8 cellular contexts compared by ENCODE assay signal in the genomic region with DNA sequence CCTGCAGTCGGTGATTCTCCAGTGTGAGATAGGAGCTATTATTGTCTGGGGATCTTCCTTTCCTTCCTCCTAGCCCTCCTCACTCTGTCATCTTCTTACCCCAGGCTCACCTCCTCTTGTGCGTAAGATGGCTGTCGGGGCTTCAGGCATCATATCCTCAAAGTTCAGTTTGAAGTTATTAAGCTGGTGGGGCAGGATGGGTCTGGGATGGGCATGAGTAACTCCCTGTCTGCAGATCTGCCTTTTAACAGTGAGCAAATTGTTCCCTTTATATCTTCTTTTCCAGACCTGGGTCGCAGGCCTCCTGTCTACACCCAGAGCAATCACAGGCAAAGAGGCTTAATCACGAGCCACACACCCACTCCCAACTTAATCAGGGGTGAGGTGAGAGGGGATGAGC. TPM values are rescaled to one million over a fixed set of nuclear protein-coding genes. Genes with fewer than 3 reads are reported as not detected.
DNase-seq lines count a peak whose midpoint lies in the region; ATAC-seq and TF ChIP-seq lines count a peak whose summit lies in the region.

No MANE protein-coding gene starts in this region.

- no peaks in the 10 kb centered on the region for H3K36me3 ChIP-seq in Karpas-422 (ENCODE audit: insufficient read depth, low read length)
- H3K36me3 ChIP-seq in body of pancreas (replicated peaks in 1 of 2; ENCODE audit: insufficient read depth in 1 of 2, low read depth in 2 of 2), result no peaks in the 10 kb centered on the region
- no peaks in the 10 kb centered on the region for H3K36me3 ChIP-seq in muscle layer of duodenum (ENCODE audit: control insufficient read depth in 1 of 2, insufficient read depth in 2 of 2, low read length in 2 of 2)

- H4K20me1 ChIP-seq in Karpas-422 (ENCODE audit: insufficient read depth, low read depth, low read length), result peaks cover 6% of the 10 kb centered on the region; the same call in 1 of the 2 replicates

- H3K27ac ChIP-seq in C4-2B, result peak overlapping the region; percentile 86
- peak overlapping the region; percentile 77 for H3K27ac ChIP-seq in Karpas-422 (ENCODE audit: low read length)
- H3K27ac ChIP-seq in body of pancreas, result peak overlapping the region in 3 of 4 donors; percentile 72 to 88 (median 87)
- H3K27ac ChIP-seq in muscle layer of duodenum (ENCODE audit: low read length), result peak overlapping the region; percentile 51

- H3K4me3 ChIP-seq in Karpas-422 (ENCODE audit: low read length) (peak overlapping the region; percentile 71), body of pancreas (no peak overlapping the region), muscle layer of duodenum (ENCODE audit: low read depth in 1 of 2, low read length in 2 of 2) (peak overlapping the region; percentile 53 to 56)

- H3K4me2 ChIP-seq in Karpas-422 (ENCODE audit: low read depth, low read length, poor library complexity, severe bottlenecking), result peak overlapping the region; percentile 49

- peaks cover 42% of the 10 kb centered on the region for H3K4me1 ChIP-seq in Karpas-422 (ENCODE audit: low read length)
- peaks cover 20% of the 10 kb centered on the region for H3K4me1 ChIP-seq in body of pancreas
- no peaks in the 10 kb centered on the region for H3K4me1 ChIP-seq in muscle layer of duodenum (ENCODE audit: control insufficient read depth in 1 of 2, insufficient read depth in 2 of 2, low read length in 2 of 2)

- H3K9ac ChIP-seq in Karpas-422 (ENCODE audit: low read length), result peak overlapping the region; percentile 79

- no peaks in the 10 kb centered on the region for H3K9me2 ChIP-seq in Karpas-422 (replicated peaks; ENCODE audit: insufficient read depth, low read length)

- WGBS in body of pancreas, 2 donors, result 55 to 69% methylated on average over 4 of the region's 5 CpGs

- intact Hi-C loops in body of pancreas (cut with DNase I), result no loop called here

- DNase-seq in Karpas-422 (peak; percentile 53), body of pancreas (no peak), NCI-H2081 treated with DMSO at 0.1 percent for 48 hours (lab: John Stamatoyannopoulos, UW) (no peak), SW 1271 (lab: John Stamatoyannopoulos, UW) (no peak), AG08395 (ENCODE audit: low spot score) (no peak)

- TF ChIP-seq POLR2A in body of pancreas (IDR thresholded peaks at IDR 0.05), result no peak

- ATAC-seq in body of pancreas, result no peak
- ATAC-seq in HG03159 (IDR thresholded peaks at IDR 0.05; ENCODE audit: unreplicated experiment), result no peak

- no peak overlapping the region for H2AFZ ChIP-seq in Karpas-422 (ENCODE audit: low read length)

- no peak for TF ChIP-seq CTCF in C4-2B (conservative IDR thresholded peaks at IDR 0.05)
- no peak for TF ChIP-seq CTCF in body of pancreas (IDR thresholded peaks at IDR 0.05)

- H3K27me3 ChIP-seq in Karpas-422 (ENCODE audit: low read length), result no peaks in the 10 kb centered on the region
- H3K27me3 ChIP-seq in body of pancreas, result no peaks in the 10 kb centered on the region
- H3K27me3 ChIP-seq in muscle layer of duodenum (ENCODE audit: low read depth, low read length), result no peaks in the 10 kb centered on the region

- peaks cover 35% of the 10 kb centered on the region for H3K79me2 ChIP-seq in Karpas-422 (ENCODE audit: low read length)

- H3K9me3 ChIP-seq in Karpas-422 (ENCODE audit: low read length) (no peaks in the 10 kb centered on the region), body of pancreas (no peaks in the 10 kb centered on the region), muscle layer of duodenum (ENCODE audit: control insufficient read depth in 1 of 2, low read length in 2 of 2) (no peaks in the 10 kb centered on the region)

RNA-seq across cellular contexts. Expression of a gene that starts 0.9 kb away (rescaled TPM):
- 23.0 and 33.2 TPM in 2 replicates for total RNA-seq in Karpas-422 (2014; rRNA removed; shearing (Covaris generic); ENCODE audit: low replicate concordance)
- total RNA-seq in body of pancreas, result 1 to 10 TPM; 7.6 to 9.1 TPM

Comparison
In these comparisons a context has a peak if more than half of its experiments do, and no peak if none do; other contexts are left out.
1. H3K4me3 ChIP-seq: peak in Karpas-422 (single experiment) and muscle layer of duodenum (2 of 2); none in body of pancreas (0 of 2).
2. Peak in every context shown above with its lines, with median percentiles within 50 percentile points of each other: H3K27ac ChIP-seq.